Comparison of ENCODE assay signal across 12 cellular contexts in genomic region chr14:49940805-49941421, GRCh38. TPM values are rescaled to one million over a fixed set of nuclear protein-coding genes. Genes with fewer than 3 reads are reported as not detected.
DNase-seq lines count a peak whose midpoint lies in the region; ATAC-seq and TF ChIP-seq lines count a peak whose summit lies in the region.
"Had no signal": no experiment of that assay in that cellular context is flagged by ENCODE, and none has a peak within 500 bp of the region (broad histone marks: within the 10 kb centered on the region; RNA-seq: fewer than 3 reads in every experiment).

No MANE protein-coding gene starts in this region.

- peak; percentile 50 for DNase-seq in AG08395 (ENCODE audit: low spot score)
- peak; percentile 30 for DNase-seq in GM04504 (ENCODE audit: low read depth)
- peak; percentile 11 to 32 (median 32) for DNase-seq in immature natural killer cell
- no peak for DNase-seq in stimulated activated naive B cell treated with anti-CD40 and anti-IgM and Interleukin-4, amounts not matched to agents 10 μg/mL and 1 μg/mL and 100 μg/mL, for 72 hours
- no peak for DNase-seq in uterus
- DNase-seq in activated CD4-positive, CD25-positive, alpha-beta regulatory T cell treated with anti-CD3 and anti-CD28 coated beads, Interleukin-2, amount 50 U/mL, for 72 hours: no peak
- DNase-seq: NCI-H1092 treated with DMSO at 0.1 percent for 48 hours; nephron progenitor cell; stimulated activated CD4-positive, alpha-beta T cell treated with anti-CD3 and anti-CD28 coated beads, Interleukin-1b, Interleukin-23, amount 100 ng/mL, for 48 hours had no signal

- no peak for TF ChIP-seq POLR2A in uterus (IDR thresholded peaks at IDR 0.05)

- no peaks in the 10 kb centered on the region for H3K4me1 ChIP-seq in uterus

- ATAC-seq in stimulated activated naive B cell treated with anti-CD40 and anti-IgM and Interleukin-4, amounts not matched to agents 10 μg/mL and 1 μg/mL and 100 μg/mL, for 72 hours (replicated peaks): no peak
- no peak for ATAC-seq in HG03457 (IDR thresholded peaks at IDR 0.05; ENCODE audit: unreplicated experiment)

- intact Hi-C loops in uterus (cut with DNase I; ENCODE audit: low total_unique reads): no loop called here

- peak overlapping the region; percentile 75 for H3K27ac Mint-ChIP-seq in activated naive CD8-positive, alpha-beta T cell
- peak overlapping the region; percentile 90 to 95 (median 92) for H3K27ac Mint-ChIP-seq in immature natural killer cell
- no peak overlapping the region for H3K27ac Mint-ChIP-seq in stimulated activated naive B cell treated with anti-CD40 and anti-IgM and Interleukin-4, amounts not matched to agents 10 μg/mL and 1 μg/mL and 100 μg/mL, for 72 hours
- H3K27ac Mint-ChIP-seq: nephron progenitor cell had no signal

- no peaks in the 10 kb centered on the region for H3K27me3 ChIP-seq in uterus

- H3K27ac ChIP-seq in uterus: no peak overlapping the region

- H3K4me3 ChIP-seq in uterus: no peak overlapping the region
- H3K4me3 ChIP-seq: thoracic aorta had no signal

- H3K36me3 Mint-ChIP-seq in activated naive CD8-positive, alpha-beta T cell: peaks cover 3% of the 10 kb centered on the region
- peaks cover 4 to 21% (median 7%) of the 10 kb centered on the region in 3 donors for H3K36me3 Mint-ChIP-seq in immature natural killer cell
- H3K36me3 Mint-ChIP-seq in stimulated activated naive B cell treated with anti-CD40 and anti-IgM and Interleukin-4, amounts not matched to agents 10 μg/mL and 1 μg/mL and 100 μg/mL, for 72 hours: peaks cover 35 to 37% of the 10 kb centered on the region in 2 donors

- TF ChIP-seq CTCF in uterus (IDR thresholded peaks at IDR 0.05): no peak

- H3K4me1 Mint-ChIP-seq in activated naive CD8-positive, alpha-beta T cell (ENCODE audit: low read depth): peaks cover 56% of the 10 kb centered on the region
- peaks cover 61 to 72% of the 10 kb centered on the region in 2 donors for H3K4me1 Mint-ChIP-seq in immature natural killer cell
- H3K4me1 Mint-ChIP-seq in stimulated activated naive B cell treated with anti-CD40 and anti-IgM and Interleukin-4, amounts not matched to agents 10 μg/mL and 1 μg/mL and 100 μg/mL, for 72 hours: peaks cover 19 to 29% of the 10 kb centered on the region in 2 donors

- no peaks in the 10 kb centered on the region for H3K36me3 ChIP-seq in uterus
- H3K36me3 ChIP-seq: thoracic aorta had no signal

- no peaks in the 10 kb centered on the region for H3K27me3 Mint-ChIP-seq in activated naive CD8-positive, alpha-beta T cell
- H3K27me3 Mint-ChIP-seq in immature natural killer cell (ENCODE audit: low read depth in 3 of 3): peaks cover 0 to 1% (median 0%) of the 10 kb centered on the region in 3 donors
- no peaks in the 10 kb centered on the region for H3K27me3 Mint-ChIP-seq in stimulated activated naive B cell treated with anti-CD40 and anti-IgM and Interleukin-4, amounts not matched to agents 10 μg/mL and 1 μg/mL and 100 μg/mL, for 72 hours

- peaks cover 8% of the 10 kb centered on the region for H3K9me3 Mint-ChIP-seq in activated naive CD8-positive, alpha-beta T cell (ENCODE audit: low read depth)
- peaks cover 1 to 5% (median 3%) of the 10 kb centered on the region in 6 donors for H3K9me3 Mint-ChIP-seq in immature natural killer cell
- H3K9me3 Mint-ChIP-seq in stimulated activated naive B cell treated with anti-CD40 and anti-IgM and Interleukin-4, amounts not matched to agents 10 μg/mL and 1 μg/mL and 100 μg/mL, for 72 hours: peaks cover 16 to 22% of the 10 kb centered on the region in 2 donors

- peak overlapping the region; percentile 1 for H3K4me3 Mint-ChIP-seq in activated naive CD8-positive, alpha-beta T cell
- H3K4me3 Mint-ChIP-seq in immature natural killer cell: peak overlapping the region; percentile 65 to 83 (median 68)
- no peak overlapping the region for H3K4me3 Mint-ChIP-seq in stimulated activated naive B cell treated with anti-CD40 and anti-IgM and Interleukin-4, amounts not matched to agents 10 μg/mL and 1 μg/mL and 100 μg/mL, for 72 hours
- H3K4me3 Mint-ChIP-seq: nephron progenitor cell had no signal

- H3K9me3 ChIP-seq in uterus: no peaks in the 10 kb centered on the region
- H3K9me3 ChIP-seq: thoracic aorta had no signal

RNA-seq across cellular contexts. Expression of gene ARF6, which starts 48.0 kb away (rescaled TPM):
- 100 to 1,000 TPM; 163 to 242 (median 169) TPM for polyA plus RNA-seq in immature natural killer cell
- total RNA-seq in uterus: 10 to 100 TPM; 21.3 to 70.8 (median 36.1) TPM

Comparison
In these comparisons a context has a peak if more than half of its experiments do, and no peak if none do; other contexts are left out.
1. DNase-seq: peak in AG08395 (single experiment), GM04504 (single experiment) and immature natural killer cell (3 of 3); none in stimulated activated naive B cell treated with anti-CD40 and anti-IgM and Interleukin-4, amounts not matched to agents 10 μg/mL and 1 μg/mL and 100 μg/mL, for 72 hours (single experiment), uterus (0 of 2) and activated CD4-positive, CD25-positive, alpha-beta regulatory T cell treated with anti-CD3 and anti-CD28 coated beads, Interleukin-2, amount 50 U/mL, for 72 hours (single experiment).
2. H3K4me3 Mint-ChIP-seq: peak in activated naive CD8-positive, alpha-beta T cell (single experiment) and immature natural killer cell (5 of 5); none in stimulated activated naive B cell treated with anti-CD40 and anti-IgM and Interleukin-4, amounts not matched to agents 10 μg/mL and 1 μg/mL and 100 μg/mL, for 72 hours (0 of 2).